In genomic region chr1:43204394-43204793, GRCh38 we compare ENCODE assay signal across 2 cellular contexts.
TF ChIP-seq lines count a peak whose summit lies in the region.

No MANE protein-coding gene starts in this region.

TF ChIP-seq in SK-N-SH, 30 proteins besides CTCF, POLR2A, EP300 and RAD21 (continued from another document):
- TF ChIP-seq REST (IDR thresholded peaks at IDR 0.05; ENCODE audit: low read depth, low read length) (no peak), NFIC (IDR thresholded peaks at IDR 0.05; ENCODE audit: borderline replicate concordance) (no peak), MXI1 (IDR thresholded peaks at IDR 0.05; ENCODE audit: low read depth, low read length) (no peak), FOXM1 (IDR thresholded peaks at IDR 0.05; ENCODE audit: low read depth) (no peak), GABPA (IDR thresholded peaks at IDR 0.05; ENCODE audit: low read depth) (no peak), ELF1 (IDR thresholded peaks at IDR 0.05) (no peak), RFX5 (IDR thresholded peaks at IDR 0.05; ENCODE audit: low read length) (no peak), JUND (IDR thresholded peaks at IDR 0.05) (no peak), SIN3A (IDR thresholded peaks at IDR 0.05; ENCODE audit: borderline replicate concordance, low read depth, low read length) (no peak), FOSL2 (IDR thresholded peaks at IDR 0.05; ENCODE audit: borderline replicate concordance, low read depth) (no peak), MAX (IDR thresholded peaks at IDR 0.05; ENCODE audit: low read depth) (no peak), EZH2phosphoT487 (IDR thresholded peaks at IDR 0.05; ENCODE audit: borderline replicate concordance, low read depth) (no peak), USF1 (IDR thresholded peaks at IDR 0.05; ENCODE audit: borderline replicate concordance, low read depth) (no peak), TCF12 (IDR thresholded peaks at IDR 0.05) (no peak)

TF ChIP-seq in SK-N-SH treated with all-trans-retinoic acid at 6 μM for 48 hours, 23 proteins besides CTCF, POLR2A, EP300 and RAD21 (continued from another document):
- TF ChIP-seq OSR1 (CRISPR knock-in tag; IDR thresholded peaks at IDR 0.05) (no peak), ISL1 (CRISPR knock-in tag; IDR thresholded peaks at IDR 0.05) (no peak), TCF4 (CRISPR knock-in tag; IDR thresholded peaks at IDR 0.05; ENCODE audit: borderline replicate concordance) (no peak), ZNF565 (CRISPR knock-in tag; conservative IDR thresholded peaks at IDR 0.05; ENCODE audit: low read depth) (no peak), ZFP30 (CRISPR knock-in tag; IDR thresholded peaks at IDR 0.05) (no peak), TSHZ2 (CRISPR knock-in tag; IDR thresholded peaks at IDR 0.05) (no peak)
